In genomic region chr6:138945354-138945753, GRCh38 we compare ENCODE assay signal across 15 cellular contexts. TPM values are rescaled to one million over a fixed set of nuclear protein-coding genes. Genes with fewer than 3 reads are reported as not detected.
DNase-seq lines count a peak whose midpoint lies in the region; ATAC-seq and TF ChIP-seq lines count a peak whose summit lies in the region.
"Had no signal": no experiment of that assay in that cellular context is flagged by ENCODE, and none has a peak within 500 bp of the region (broad histone marks: within the 10 kb centered on the region; RNA-seq: fewer than 3 reads in every experiment).

No MANE protein-coding gene starts in this region.

- peaks cover 18% of the 10 kb centered on the region for H3K4me1 Mint-ChIP-seq in neural crest cell

- H3K9me2 ChIP-seq in SK-N-SH: no peaks in the 10 kb centered on the region

- in situ Hi-C loops in astrocyte of the cerebellum (cut with HindIII; ENCODE audit: low sequenced_read_pairs): no loop called here

- H2AFZ ChIP-seq in SK-N-SH (ENCODE audit: low read depth): no peak overlapping the region

- H3F3A ChIP-seq in SK-N-SH (replicated peaks; ENCODE audit: insufficient read depth): peaks cover 9% of the 10 kb centered on the region

- H3K4me3 ChIP-seq in SK-N-SH (ENCODE audit: low read depth in 2 of 2, low read length in 1 of 2): no peak overlapping the region
- no peak overlapping the region for H3K4me3 ChIP-seq in HEK293 (ENCODE audit: low read depth, low read length)
- no peak overlapping the region for H3K4me3 ChIP-seq in astrocyte of the cerebellum (ENCODE audit: low read depth, low read length)
- no peak overlapping the region for H3K4me3 ChIP-seq in ascending aorta
- H3K4me3 ChIP-seq in spleen: no peak overlapping the region
- H3K4me3 ChIP-seq: BLaER1 treated with 17β-estradiol and CSF1 and Interleukin-3, amounts not matched to agents 10 nM and 100 nM; lower lobe of right lung had no signal

- no peak overlapping the region for H3K9ac ChIP-seq in SK-N-SH
- H3K9ac ChIP-seq: BLaER1 treated with 17β-estradiol and CSF1 and Interleukin-3, amounts not matched to agents 10 nM and 100 nM had no signal

- H3K9me3 ChIP-seq in SK-N-SH (no peaks in the 10 kb centered on the region), HEK293 (ENCODE audit: control insufficient read depth, insufficient read depth, low read depth, low read length) (no peaks in the 10 kb centered on the region), ascending aorta (no peaks in the 10 kb centered on the region), spleen (no peaks in the 10 kb centered on the region)
- H3K9me3 ChIP-seq: BLaER1 treated with 17β-estradiol and CSF1 and Interleukin-3, amounts not matched to agents 10 nM and 100 nM; lower lobe of right lung had no signal

- no peak overlapping the region for H3K27ac Mint-ChIP-seq in neural crest cell (ENCODE audit: unreplicated experiment)

- 0 out of 4 replicates have a peak, but pooled peaks cover 0 to 6% of the 10 kb centered on the region in 2 experiments for H3K4me1 ChIP-seq in SK-N-SH (ENCODE audit: control insufficient read depth in 1 of 2, insufficient read depth in 2 of 2, low read depth in 1 of 2, low read length in 1 of 2)
- H3K4me1 ChIP-seq in HEK293 (ENCODE audit: control insufficient read depth, insufficient read depth, low read length): peaks cover 10% of the 10 kb centered on the region
- peaks cover 0 to 4% of the 10 kb centered on the region in 2 donors for H3K4me1 ChIP-seq in ascending aorta
- H3K4me1 ChIP-seq in spleen: peaks cover 0 to 47% (median 2%) of the 10 kb centered on the region in 6 donors

- 0 out of 2 replicates have a peak, but pooled peaks cover 6% of the 10 kb centered on the region for H4K20me1 ChIP-seq in SK-N-SH (ENCODE audit: insufficient read depth)

- POLR2A ChIA-PET in SK-N-SH (lab: Yijun Ruan, JAX): no interaction called here
- POLR2A ChIA-PET in HEK293 (lab: Yijun Ruan, JAX): no interaction called here

- no peak for TF ChIP-seq EP300 in SK-N-SH (IDR thresholded peaks at IDR 0.05; ENCODE audit: borderline replicate concordance in 1 of 2, low read depth in 1 of 2, low read length in 1 of 2)

- H3K36me3 ChIP-seq in SK-N-SH (replicated peaks in 1 of 2; ENCODE audit: control insufficient read depth in 1 of 2, insufficient read depth in 2 of 2, low read length in 1 of 2): peaks cover 21 to 35% of the 10 kb centered on the region in 2 experiments
- peaks cover 27 to 44% of the 10 kb centered on the region in 2 experiments for H3K36me3 ChIP-seq in HEK293 (ENCODE audit: control insufficient read depth in 2 of 2, insufficient read depth in 1 of 2, low read length in 2 of 2)
- H3K36me3 ChIP-seq in ascending aorta: peaks cover 22 to 44% of the 10 kb centered on the region in 2 donors
- H3K36me3 ChIP-seq in spleen: peaks cover 0 to 59% (median 29%) of the 10 kb centered on the region in 6 donors

- no peak for ATAC-seq in SK-N-SH treated with all-trans-retinoic acid at 6 μM for 48 hours
- ATAC-seq: lower lobe of right lung had no signal

- CTCF ChIA-PET in SK-N-SH (lab: Yijun Ruan, JAX): no interaction called here
- CTCF ChIA-PET in HEK293 (lab: Yijun Ruan, JAX): interaction anchor here (0.6 to 1.0 kb wide), 3 partner anchors 11 to 41 kb away, joined by 3 to 5 read pairs (median 3); no protein-coding TSS in a partner anchor

- 94% methylated on average over 5 of the region's 5 CpGs for WGBS in SK-N-SH (ENCODE audit: low lambda C conversion rate)
- WGBS in spleen, 5 donors: 92 to 94% (median 94%) methylated on average over 5 of the region's 5 CpGs

- peaks cover 7% of the 10 kb centered on the region for H3K36me3 Mint-ChIP-seq in neural crest cell (ENCODE audit: low read depth)

- intact Hi-C loops in ascending aorta (cut with DNase I) (loop anchor here (5.0 kb wide), 1 partner anchor 42 kb away; the partner anchor contains the start of gene REPS1), spleen (cut with DNase I; ENCODE audit: low total_unique reads) (no loop called here)

- no peak for TF ChIP-seq POLR2A in spleen (IDR thresholded peaks at IDR 0.05)

- no peak overlapping the region for H3K4me2 ChIP-seq in SK-N-SH
- H3K4me2 ChIP-seq: BLaER1 treated with 17β-estradiol and CSF1 and Interleukin-3, amounts not matched to agents 10 nM and 100 nM had no signal

- H3K27ac ChIP-seq in SK-N-SH (ENCODE audit: low read depth in 2 of 2, low read length in 1 of 2) (0 out of 4 replicates have a peak overlapping the region, but pooled peaks of 1 of the 2 experiments have one; percentile 46), HEK293 (ENCODE audit: extremely low read depth, low read depth, low read length) (no peak overlapping the region), ascending aorta (no peak overlapping the region), spleen (no peak overlapping the region)
- H3K27ac ChIP-seq: BLaER1 treated with 17β-estradiol and CSF1 and Interleukin-3, amounts not matched to agents 10 nM and 100 nM; lower lobe of right lung had no signal

- TF ChIP-seq CTCF in SK-N-SH (IDR thresholded peaks at IDR 0.05) (no peak; the same call in 1 of the 2 replicates), HEK293 (tag by site-specific recombination; IDR thresholded peaks at IDR 0.05) (no peak), astrocyte of the cerebellum (IDR thresholded peaks at IDR 0.05; ENCODE audit: low read depth, low read length, missing control alignments) (peak; percentile 21), neural crest cell (conservative IDR thresholded peaks at IDR 0.05) (peak; percentile 44), ascending aorta (IDR thresholded peaks at IDR 0.05) (no peak), spleen (IDR thresholded peaks at IDR 0.05 in 8 of 11, conservative IDR thresholded peaks at IDR 0.05 in 3 of 11) (no peak)

- TF ChIP-seq RAD21 in SK-N-SH (IDR thresholded peaks at IDR 0.05; ENCODE audit: low read length): 0 out of 2 replicates have a peak, but pooled peaks have one; percentile 8

- H3K4me3 Mint-ChIP-seq in neural crest cell: no peak overlapping the region

- H3K79me2 ChIP-seq in SK-N-SH (ENCODE audit: insufficient read depth): peaks cover 29% of the 10 kb centered on the region

- DNase-seq in SK-N-SH: peak; percentile 22
- DNase-seq in astrocyte of the cerebellum (ENCODE audit: low read depth): no peak
- DNase-seq in neural crest cell (ENCODE audit: low read depth, low spot score): no peak
- no peak for DNase-seq in ascending aorta (ENCODE audit: low spot score in 2 of 2)
- DNase-seq in dermis blood vessel endothelial cell: no peak
- no peak for DNase-seq in spleen
- DNase-seq: anterior cingulate cortex; hypothalamus; lower lobe of right lung; NCI-H187; occipital lobe; stimulated activated CD4-positive, alpha-beta T cell treated with anti-CD3 and anti-CD28 coated beads, Interleukin-15, amount 100 ng/mL, for 24 hours had no signal

- no peaks in the 10 kb centered on the region for H3K9me3 Mint-ChIP-seq in neural crest cell

- H3K27me3 ChIP-seq in SK-N-SH (ENCODE audit: insufficient read depth) (no peaks in the 10 kb centered on the region), ascending aorta (no peaks in the 10 kb centered on the region), spleen (replicated peaks in 1 of 7) (no peaks in the 10 kb centered on the region)
- H3K27me3 ChIP-seq: BLaER1 treated with 17β-estradiol and CSF1 and Interleukin-3, amounts not matched to agents 10 nM and 100 nM had no signal

- H3K27me3 Mint-ChIP-seq in neural crest cell (ENCODE audit: low read depth): no peaks in the 10 kb centered on the region

TF ChIP-seq in SK-N-SH, 30 proteins besides CTCF, POLR2A, EP300 and RAD21 (continues in another document):
- no peak for TF ChIP-seq IRF3 (IDR thresholded peaks at IDR 0.05; ENCODE audit: low read depth, low read length)

TF ChIP-seq in SK-N-SH treated with all-trans-retinoic acid at 6 μM for 48 hours, 23 proteins besides CTCF, POLR2A, EP300 and RAD21 (continues in another document):
- no peak for TF ChIP-seq CSRNP3 (CRISPR knock-in tag; IDR thresholded peaks at IDR 0.05)
- TF ChIP-seq ISL1 (CRISPR knock-in tag; IDR thresholded peaks at IDR 0.05): no peak
- TF ChIP-seq SNAI2 (CRISPR knock-in tag; IDR thresholded peaks at IDR 0.05): no peak
- no peak for TF ChIP-seq BACH2 (CRISPR knock-in tag; IDR thresholded peaks at IDR 0.05; ENCODE audit: borderline replicate concordance)

TF ChIP-seq in HEK293, 187 proteins besides CTCF, POLR2A, EP300 and RAD21:
- no peak for TF ChIP-seq ZNF529 (tag by site-specific recombination; IDR thresholded peaks at IDR 0.05; ENCODE audit: insufficient replicate concordance)
- peak; percentile 22; the same call in 1 of the 2 replicates for TF ChIP-seq MZF1 (tag by site-specific recombination; IDR thresholded peaks at IDR 0.05; ENCODE audit: borderline replicate concordance)
- TF ChIP-seq KLF17 (tag by site-specific recombination; IDR thresholded peaks at IDR 0.05): no peak

RNA-seq across cellular contexts. Expression of gene REPS1, which starts 42.7 kb away (rescaled TPM):
- polyA plus RNA-seq in SK-N-SH (2012; rRNA removed): 26.2 and 30.4 TPM in 2 replicates
- 25.6 and 26.3 TPM in 2 replicates for polyA plus RNA-seq in SK-N-SH (2012; cell fraction: cytosol; rRNA removed)
- polyA plus RNA-seq in SK-N-SH (2012; cell fraction: nucleus; rRNA removed): 30.1 and 47.1 TPM in 2 replicates
- total RNA-seq in neural crest cell: 56.5 and 61.1 TPM in 2 replicates
- 30.4 TPM for total RNA-seq in ascending aorta
- total RNA-seq in dermis blood vessel endothelial cell: 25.4 and 29.5 TPM in 2 replicates
- 10 to 100 TPM; 41.2 to 75.7 (median 61.6) TPM for total RNA-seq in spleen
- polyA plus RNA-seq in spleen: 10 to 100 TPM; 17.2 to 31.5 (median 26.5) TPM

Comparison
In these comparisons a context has a peak if more than half of its experiments do, and no peak if none do; other contexts are left out.
1. CTCF ChIP-seq: peak in astrocyte of the cerebellum (single experiment) and neural crest cell (single experiment); none in SK-N-SH (single experiment), HEK293 (single experiment), ascending aorta (0 of 3) and spleen (0 of 11).